Comparison of ENCODE assay signal across 8 cellular contexts in the genomic region with DNA sequence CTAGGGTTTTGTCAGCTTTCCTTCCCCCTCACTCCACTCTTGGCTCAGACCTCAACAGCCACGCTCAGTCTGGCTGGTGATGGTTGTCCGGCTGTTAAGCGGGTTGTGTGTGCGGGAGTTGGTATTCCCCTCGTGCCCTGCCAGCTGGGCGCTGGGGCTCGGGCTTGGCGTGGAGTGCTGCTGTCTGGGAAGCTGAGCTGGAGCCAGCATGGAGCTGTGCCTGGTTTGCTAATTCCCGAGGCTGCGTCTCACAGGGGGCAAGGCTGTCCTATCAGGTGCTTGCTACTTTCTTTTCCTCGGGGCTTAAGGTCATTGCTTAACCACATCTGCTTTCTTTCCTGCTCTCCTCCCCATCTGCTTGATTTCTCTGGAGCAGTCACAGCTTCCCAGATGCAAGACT. TPM values are rescaled to one million over a fixed set of nuclear protein-coding genes. Genes with fewer than 3 reads are reported as not detected.
A peak's percentile ranks its signal among the peaks of the same experiment; 100 is the strongest.
DNase-seq lines count a peak whose midpoint lies in the region; ATAC-seq and TF ChIP-seq lines count a peak whose summit lies in the region.

No MANE protein-coding gene starts in this region.

- peak overlapping the region; percentile 58 for H3K14ac ChIP-seq in trophoblast cell (ENCODE audit: low read length)

- H3K9me3 Mint-ChIP-seq in mesothelial cell of epicardium, result no peaks in the 10 kb centered on the region

- peak; percentile 92 for ATAC-seq in Right ventricle myocardium superior (ENCODE audit: poor library complexity)

- peak overlapping the region; percentile 76 for H4K91ac ChIP-seq in trophoblast cell (ENCODE audit: low read depth, low read length)

- H3K27ac Mint-ChIP-seq in mesothelial cell of epicardium, result no peak overlapping the region

- H3K27me3 Mint-ChIP-seq in mesothelial cell of epicardium (ENCODE audit: low read depth), result no peaks in the 10 kb centered on the region

- no peak overlapping the region for H3K4me3 ChIP-seq in WERI-Rb-1 (ENCODE audit: low read depth, low read length)
- no peak overlapping the region for H3K4me3 ChIP-seq in trophoblast cell (ENCODE audit: low read depth, low read length)

- H3K9me3 ChIP-seq in WERI-Rb-1 (ENCODE audit: severe bottlenecking), result no peaks in the 10 kb centered on the region
- no peaks in the 10 kb centered on the region for H3K9me3 ChIP-seq in trophoblast cell (ENCODE audit: insufficient read depth, low read depth, low read length)

- H3K27ac ChIP-seq in WERI-Rb-1 (peak overlapping the region; percentile 56), trophoblast cell (ENCODE audit: low read depth, low read length) (peak overlapping the region; percentile 57)

- H3K4me2 ChIP-seq in trophoblast cell (ENCODE audit: low read length), result peak overlapping the region; percentile 8

- H4K12ac ChIP-seq in trophoblast cell (ENCODE audit: low read depth, low read length), result no peak overlapping the region

- peaks cover 84% of the 10 kb centered on the region for H3K36me3 ChIP-seq in WERI-Rb-1
- peaks cover 31 to 34% of the 10 kb centered on the region in 2 experiments for H3K36me3 ChIP-seq in trophoblast cell (ENCODE audit: control insufficient read depth in 1 of 2, insufficient read depth in 2 of 2, low read length in 2 of 2)

- DNase-seq in C1 segment of cervical spinal cord (lab: John Stamatoyannopoulos, UW) (peak in 11 of 14 donors; percentile 13 to 75 (median 43)), WERI-Rb-1 (no peak), Right ventricle myocardium superior (peak; percentile 80), trophoblast cell (no peak), NCI-H146 (lab: John Stamatoyannopoulos, UW) (no peak), mesothelial cell of epicardium (ENCODE audit: low spot score in 2 of 2, unreplicated experiment in 2 of 2) (no peak), NCI-H748 treated with DMSO at 0.1 percent for 48 hours (lab: John Stamatoyannopoulos, UW) (no peak), Kasumi-1 (lab: John Stamatoyannopoulos, UW) (no peak)

- H4K8ac ChIP-seq in trophoblast cell (ENCODE audit: low read depth, low read length), result no peak overlapping the region

- intact Hi-C loops in Right ventricle myocardium superior (cut with DNase I), result no loop called here

- H3K79me1 ChIP-seq in trophoblast cell (ENCODE audit: low read length), result peaks cover 39% of the 10 kb centered on the region

- H2BK12ac ChIP-seq in trophoblast cell (ENCODE audit: low read length), result peak overlapping the region; percentile 72

- no peak overlapping the region for H3K4me3 Mint-ChIP-seq in mesothelial cell of epicardium

- no peak overlapping the region for H2AFZ ChIP-seq in trophoblast cell (ENCODE audit: insufficient read depth, low read length, poor library complexity)

- H3K27me3 ChIP-seq in WERI-Rb-1 (ENCODE audit: insufficient read depth, low read depth, severe bottlenecking), result no peaks in the 10 kb centered on the region
- H3K27me3 ChIP-seq in trophoblast cell (ENCODE audit: insufficient read depth, low read length), result no peaks in the 10 kb centered on the region

- peaks cover 22% of the 10 kb centered on the region for H3K4me1 Mint-ChIP-seq in mesothelial cell of epicardium

- no peak for TF ChIP-seq CTCF in WERI-Rb-1 (IDR thresholded peaks at IDR 0.05; ENCODE audit: low read depth, low read length)
- TF ChIP-seq CTCF in mesothelial cell of epicardium (IDR thresholded peaks at IDR 0.05; ENCODE audit: unreplicated experiment), result no peak

- H3K9ac ChIP-seq in trophoblast cell (ENCODE audit: low read length), result no peak overlapping the region

- WGBS in trophoblast cell (ENCODE audit: extremely low coverage, insufficient coverage, insufficient read length), result no CpG with 5 or more reads among the region's 11 CpGs

- H2AK5ac ChIP-seq in trophoblast cell (ENCODE audit: low read length), result no peak overlapping the region

- H3K36me3 Mint-ChIP-seq in mesothelial cell of epicardium, result peaks cover 2% of the 10 kb centered on the region

- H3K18ac ChIP-seq in trophoblast cell (ENCODE audit: low read length), result peak overlapping the region; percentile 82

- no peak overlapping the region for H3K23ac ChIP-seq in trophoblast cell (ENCODE audit: low read length)

- peaks cover 16% of the 10 kb centered on the region for H3K79me2 ChIP-seq in trophoblast cell (ENCODE audit: control insufficient read depth, insufficient read depth, low read length, poor library complexity)

- H3K4me1 ChIP-seq in trophoblast cell (ENCODE audit: control insufficient read depth in 1 of 2, insufficient read depth in 2 of 2, low read length in 2 of 2), result peaks cover 45 to 51% of the 10 kb centered on the region in 2 experiments

- H2BK120ac ChIP-seq in trophoblast cell (ENCODE audit: insufficient read depth, low read length, poor library complexity), result peak overlapping the region; percentile 22

- H3K4ac ChIP-seq in trophoblast cell (ENCODE audit: low read depth, low read length), result peak overlapping the region; percentile 55

- peak overlapping the region; percentile 63 for H2BK5ac ChIP-seq in trophoblast cell (ENCODE audit: low read depth, low read length, poor library complexity)

RNA-seq across cellular contexts. Expression of gene PDIA5, which starts 29.9 kb away (rescaled TPM):
- 5.4 TPM for total RNA-seq in Right ventricle myocardium superior
- 77.0 and 78.2 TPM in 2 replicates for polyA plus RNA-seq in trophoblast cell (2013)
- total RNA-seq in mesothelial cell of epicardium, result 18.0 to 20.1 TPM (median 19.1 TPM) in 3 replicates

Comparison
In these comparisons a context has a peak if more than half of its experiments do, and no peak if none do; other contexts are left out.
1. DNase-seq: peak in C1 segment of cervical spinal cord (11 of 14) and Right ventricle myocardium superior (single experiment); none in WERI-Rb-1 (single experiment), trophoblast cell (0 of 2), NCI-H146 (single experiment), mesothelial cell of epicardium (0 of 2), NCI-H748 treated with DMSO at 0.1 percent for 48 hours (single experiment) and Kasumi-1 (0 of 2).